Comparison of ENCODE assay signal across 8 cellular contexts in the genomic region with DNA sequence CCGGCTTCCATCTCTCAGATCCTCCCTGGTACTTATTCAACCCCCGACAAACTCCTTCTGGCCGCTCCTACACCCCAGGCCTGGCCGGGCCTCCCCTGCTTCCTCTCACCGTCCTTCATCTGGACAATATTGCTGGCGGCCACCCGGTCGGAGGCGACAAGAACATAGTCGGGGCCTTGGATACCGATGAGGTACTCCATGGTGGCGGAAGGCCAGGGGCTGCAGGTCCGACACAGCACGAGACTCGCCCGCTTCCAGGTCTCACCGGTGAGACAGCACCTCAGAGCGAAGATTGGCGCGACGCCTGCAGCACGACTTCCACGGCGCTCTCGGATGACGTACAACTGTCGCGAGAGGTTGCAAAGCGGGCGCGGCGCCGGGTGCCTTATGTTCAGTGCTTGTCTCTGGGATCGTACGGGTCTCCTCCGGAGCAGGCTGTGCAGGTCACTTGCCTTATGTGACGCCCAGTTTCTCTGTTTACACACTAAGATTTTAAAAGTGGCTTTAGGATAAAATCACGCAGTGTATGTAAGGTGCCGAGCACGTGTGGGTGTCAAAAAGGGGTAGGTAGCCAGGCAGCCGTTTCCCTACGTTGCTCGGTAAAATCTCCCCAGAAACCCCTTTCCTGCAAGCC. TPM values are rescaled to one million over a fixed set of nuclear protein-coding genes. Genes with fewer than 3 reads are reported as not detected.
A peak's percentile ranks its signal among the peaks of the same experiment; 100 is the strongest.
DNase-seq lines count a peak whose midpoint lies in the region; ATAC-seq lines count a peak whose summit lies in the region.

TSS of gene PSMB2 (minus strand) at position 294 of the 634 bp plus-strand sequence. CDS start at position 200, 94 bp downstream.

- DNase-seq in COLO668 (lab: John Stamatoyannopoulos, UW; ENCODE audit: unreplicated experiment) (peak; percentile 100), HUDEP-2 (lab: John Stamatoyannopoulos, UW; ENCODE audit: unreplicated experiment in 76 of 76) (peak in 74 of 76 experiments; percentile 66 to 97 (median 90)), NOMO-1 treated with dmso at 0.1 percent for 144 hours (lab: John Stamatoyannopoulos, UW; ENCODE audit: unreplicated experiment) (peak; percentile 95), lung microvascular endothelial cell (ENCODE audit: low read depth in 2 of 2) (peak; percentile 97 to 98)
- DNase-seq in activated CD8-positive, alpha-beta memory T cell treated with anti-CD3 and anti-CD28 coated beads for 48 hours (ENCODE audit: low read depth in 2 of 3, low spot score in 2 of 3): peak; percentile 88 to 98 (median 96)
- DNase-seq in effector memory CD8-positive, alpha-beta T cell: peak; percentile 95 to 98 (median 96)
- peak; percentile 89 to 95 (median 94) for DNase-seq in stimulated activated CD4-positive, alpha-beta T cell treated with anti-CD3 and anti-CD28 coated beads, TNF-alpha, amount 100 ng/mL, for 4 hours (ENCODE audit: low read depth in 3 of 3)

- H3K36me3 Mint-ChIP-seq in effector memory CD8-positive, alpha-beta T cell (ENCODE audit: insufficient read depth): peaks cover 25% of the 10 kb centered on the region

- H3K4me1 Mint-ChIP-seq in effector memory CD8-positive, alpha-beta T cell (ENCODE audit: low read depth in 2 of 2): peaks cover 24 to 38% of the 10 kb centered on the region in 2 donors

- no peaks in the 10 kb centered on the region for H3K9me3 Mint-ChIP-seq in effector memory CD8-positive, alpha-beta T cell

- peak; percentile 82 for ATAC-seq in GM21360 (IDR thresholded peaks at IDR 0.05; ENCODE audit: unreplicated experiment)
- peak; percentile 91 for ATAC-seq in effector memory CD8-positive, alpha-beta T cell (replicated peaks)

- peak within 1 kb of the TSS; percentile 100 for H3K4me3 Mint-ChIP-seq in effector memory CD8-positive, alpha-beta T cell

- H3K27me3 Mint-ChIP-seq in effector memory CD8-positive, alpha-beta T cell: peaks cover 10 to 16% of the 10 kb centered on the region in 2 donors

- H3K27ac Mint-ChIP-seq in effector memory CD8-positive, alpha-beta T cell: peak within 1 kb of the TSS; percentile 98 to 100

RNA-seq across cellular contexts. Expression of gene PSMB2, which starts in this region (rescaled TPM):
- total RNA-seq in lung microvascular endothelial cell: 13.5 and 17.9 TPM in 2 replicates

Comparison
In these comparisons a context has a peak if more than half of its experiments do, and no peak if none do; other contexts are left out.
1. Peak in every context shown above with its lines: DNase-seq and ATAC-seq.